8 cellular contexts compared by ENCODE assay signal in genomic region chr7:112740667-112741066, GRCh38.
"Had no signal": no experiment of that assay in that cellular context is flagged by ENCODE, and none has a peak within 500 bp of the region (broad histone marks: within the 10 kb centered on the region; RNA-seq: fewer than 3 reads in every experiment).

No MANE protein-coding gene starts in this region.

- H3K27ac Mint-ChIP-seq: HFFc6, IgD-negative memory B cell had no signal

- H3K4me3 Mint-ChIP-seq: HFFc6, IgD-negative memory B cell had no signal

- H3K9me3 ChIP-seq: HAP-1 had no signal

- ATAC-seq: HCT116 had no signal

- H3K4me1 ChIP-seq: HAP-1 had no signal

- H3K4me3 ChIP-seq: HAP-1 had no signal

- DNase-seq: GOT3, H7, HFFc6, KG1 had no signal

- H3K36me3 ChIP-seq: HAP-1 had no signal

- H3K27ac ChIP-seq: HL-60 had no signal
